8 cellular contexts compared by ENCODE assay signal in the genomic region with DNA sequence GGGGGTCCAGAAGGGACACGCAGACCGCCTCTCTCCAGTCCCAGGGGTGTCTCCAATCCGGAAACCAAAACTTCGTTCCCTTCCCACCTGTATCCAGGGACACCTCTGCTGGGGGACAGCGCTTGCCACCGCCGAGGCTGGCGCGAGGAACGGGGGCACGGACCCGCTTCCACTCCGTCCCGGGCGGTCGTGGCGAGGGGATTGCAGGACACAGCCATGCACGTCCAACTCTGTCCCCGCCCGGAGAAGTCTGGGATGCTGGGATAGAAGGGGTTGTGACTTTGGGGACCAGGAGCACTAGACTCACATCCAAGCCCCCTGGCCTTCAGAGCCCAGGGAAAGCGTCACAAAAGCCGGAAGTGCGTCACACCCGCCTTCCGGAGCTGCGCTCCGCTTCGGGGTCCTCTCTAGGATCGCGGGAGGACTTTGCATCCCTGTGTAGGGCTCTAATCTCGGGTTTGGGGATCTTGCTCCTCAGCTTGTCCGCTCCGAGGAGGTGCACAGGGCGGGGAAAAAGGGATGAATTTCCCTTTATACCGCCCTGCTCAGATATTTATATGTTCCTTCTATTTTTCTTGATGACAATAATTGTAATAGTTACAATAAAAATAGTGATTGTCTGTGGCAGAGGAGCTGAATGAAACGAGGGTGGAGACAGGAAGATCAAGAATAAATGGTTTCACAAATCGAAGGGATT. TPM values are rescaled to one million over a fixed set of nuclear protein-coding genes. Genes with fewer than 3 reads are reported as not detected.
A peak's percentile ranks its signal among the peaks of the same experiment; 100 is the strongest.
DNase-seq lines count a peak whose midpoint lies in the region; ATAC-seq, FAIRE-seq and TF ChIP-seq lines count a peak whose summit lies in the region.

Gene FAM200A (minus strand): TSS at position 348 of the 697 bp plus-strand sequence. CDS start 3,707 bp downstream, outside the sequence.

- no peaks in the 10 kb centered on the region for H3K27me3 Mint-ChIP-seq in central memory CD8-positive, alpha-beta T cell

- CTCF ChIA-PET in A673 (lab: Charles Lee), result interaction anchor here (1.1 kb wide), 1 partner anchor 64 kb away, joined by 3 read pairs; the partner anchor contains the start of gene ZSCAN25

- H3K36me3 ChIP-seq in A673 (ENCODE audit: insufficient read depth, low read length, poor library complexity, severe bottlenecking), result peaks cover 26% of the 10 kb centered on the region

- DNase-seq in A673 (ENCODE audit: low spot score) (peak; percentile 97), NCI-H2196 treated with DMSO at 0.1 percent for 48 hours (lab: John Stamatoyannopoulos, UW; ENCODE audit: unreplicated experiment) (peak; percentile 74)
- DNase-seq in activated CD4-positive, CD25-positive, alpha-beta regulatory T cell (lab: John Stamatoyannopoulos, UW), result peak; percentile 51 to 76 (median 68)
- peak; percentile 61 to 72 for DNase-seq in central memory CD8-positive, alpha-beta T cell (ENCODE audit: low spot score in 2 of 2)
- peak; percentile 68 to 78 for DNase-seq in stimulated activated CD4-positive, alpha-beta T cell treated with anti-CD3 and anti-CD28 coated beads, Interleukin-12 subunit alpha, Interleukin-12 subunit beta, amount 100 ng/mL, for 24 hours (ENCODE audit: low read depth in 2 of 2)

- TF ChIP-seq CTCF in A673 (conservative IDR thresholded peaks at IDR 0.05; ENCODE audit: low read depth, low read length), result no peak

- H3K9me3 ChIP-seq in A673 (ENCODE audit: low read depth, low read length, poor library complexity, severe bottlenecking), result no peaks in the 10 kb centered on the region

- H3K36me3 Mint-ChIP-seq in central memory CD8-positive, alpha-beta T cell (ENCODE audit: insufficient read depth), result peaks cover 15% of the 10 kb centered on the region

- intact Hi-C loops in A673 (cut with micrococcal nuclease; ENCODE audit: unreplicated experiment), result loop anchor here (1.0 kb wide), 1 partner anchor 52 kb away; the partner anchor contains the start of gene ZNF394

- ATAC-seq in GM18861 (IDR thresholded peaks at IDR 0.05; ENCODE audit: unreplicated experiment), result peak; percentile 94
- peak; percentile 94 for ATAC-seq in HG03108 (IDR thresholded peaks at IDR 0.05; ENCODE audit: unreplicated experiment)
- ATAC-seq in central memory CD8-positive, alpha-beta T cell (replicated peaks; ENCODE audit: extremely low read depth, poor library complexity, severe bottlenecking), result peak; percentile 100

- H3K4me1 Mint-ChIP-seq in central memory CD8-positive, alpha-beta T cell, result peaks cover 38% of the 10 kb centered on the region

- FAIRE-seq in islet of Langerhans (lab: Jason Lieb, UNC), result peak; percentile 83

- BruUV-seq in A673 (replicated peaks; lab: Mats Ljungman, UMichigan), result no TSS peak

- peak within 1 kb of the TSS; percentile 76 for H3K4me3 ChIP-seq in A673 (ENCODE audit: low read depth, low read length, poor library complexity, severe bottlenecking)

- POLR2A ChIA-PET in A673 (lab: Charles Lee; ENCODE audit: low non-redundant PET), result interaction anchor here (0.6 kb wide), 1 partner anchor 51 kb away, joined by 7 read pairs; the partner anchor contains the start of gene ZNF394

- peaks cover 5% of the 10 kb centered on the region for H3K9me3 Mint-ChIP-seq in central memory CD8-positive, alpha-beta T cell

- peak within 1 kb of the TSS; percentile 92 for H3K27ac Mint-ChIP-seq in central memory CD8-positive, alpha-beta T cell (ENCODE audit: low read depth)

- H3K4me3 Mint-ChIP-seq in central memory CD8-positive, alpha-beta T cell, result peak within 1 kb of the TSS; percentile 89

- H3K4me1 ChIP-seq in A673 (ENCODE audit: insufficient read depth, low read length, poor library complexity, severe bottlenecking), result peaks cover under 1% of the 10 kb centered on the region

- no peaks in the 10 kb centered on the region for H3K27me3 ChIP-seq in A673 (replicated peaks; ENCODE audit: insufficient read depth, low read depth, low read length, poor library complexity)

- H3K27ac ChIP-seq in A673 (ENCODE audit: low read depth, low read length, poor library complexity, severe bottlenecking), result peak within 1 kb of the TSS; percentile 87

RNA-seq across cellular contexts. Expression of gene FAM200A, which starts in this region (rescaled TPM):
- 6.1 and 8.4 TPM in 2 replicates for total RNA-seq in A673 (2021)

Comparison
In these comparisons a context has a peak if more than half of its experiments do, and no peak if none do; other contexts are left out.
1. Peak in every context shown above with its lines: DNase-seq, ATAC-seq, H3K4me3 ChIP-seq and H3K27ac ChIP-seq.